In the genomic region with DNA sequence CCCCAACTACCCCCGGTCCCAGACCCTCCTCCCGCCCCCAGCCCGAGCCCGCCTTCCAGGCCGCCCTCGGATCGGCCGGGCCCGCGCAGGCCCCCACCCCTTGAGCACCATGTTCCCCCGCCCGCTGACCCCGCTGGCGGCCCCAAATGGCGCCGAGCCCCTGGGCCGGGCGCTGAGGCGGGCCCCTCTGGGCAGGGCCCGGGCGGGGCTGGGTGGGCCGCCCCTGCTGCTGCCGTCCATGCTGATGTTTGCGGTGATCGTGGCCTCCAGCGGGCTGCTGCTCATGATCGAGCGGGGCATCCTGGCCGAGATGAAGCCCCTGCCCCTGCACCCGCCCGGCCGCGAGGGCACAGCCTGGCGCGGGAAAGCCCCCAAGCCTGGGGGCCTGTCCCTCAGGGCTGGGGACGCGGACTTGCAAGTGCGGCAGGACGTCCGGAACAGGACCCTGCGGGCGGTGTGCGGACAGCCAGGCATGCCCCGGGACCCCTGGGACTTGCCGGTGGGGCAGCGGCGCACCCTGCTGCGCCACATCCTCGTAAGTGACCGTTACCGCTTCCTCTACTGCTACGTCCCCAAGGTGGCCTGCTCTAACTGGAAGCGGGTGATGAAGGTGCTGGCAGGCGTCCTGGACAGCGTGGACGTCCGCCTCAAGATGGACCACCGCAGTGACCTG, we compare ENCODE assay signal across 8 cellular contexts.
DNase-seq lines count a peak whose midpoint lies in the region; ATAC-seq lines count a peak whose summit lies in the region.

No MANE protein-coding gene starts in this region.

- H3K27me3 Mint-ChIP-seq in T-helper 2 cell treated with Interferon-gamma antibody and Interleukin-4, amounts not matched to agents 5 μg/mL and 100 μg/mL, for 36 hours (ENCODE audit: low read depth), result peaks cover 4% of the 10 kb centered on the region
- H3K27me3 Mint-ChIP-seq in effector memory CD8-positive, alpha-beta T cell, result no peaks in the 10 kb centered on the region

- H3K36me3 Mint-ChIP-seq in T-helper 2 cell treated with Interferon-gamma antibody and Interleukin-4, amounts not matched to agents 5 μg/mL and 100 μg/mL, for 36 hours (ENCODE audit: low read depth), result peaks cover 12% of the 10 kb centered on the region
- peaks cover 11% of the 10 kb centered on the region for H3K36me3 Mint-ChIP-seq in effector memory CD8-positive, alpha-beta T cell (ENCODE audit: insufficient read depth)

- H3K4me1 Mint-ChIP-seq in T-helper 2 cell treated with Interferon-gamma antibody and Interleukin-4, amounts not matched to agents 5 μg/mL and 100 μg/mL, for 36 hours (ENCODE audit: low read depth), result peaks cover 20% of the 10 kb centered on the region
- H3K4me1 Mint-ChIP-seq in effector memory CD8-positive, alpha-beta T cell (ENCODE audit: low read depth in 2 of 2), result peaks cover 12 to 20% of the 10 kb centered on the region in 2 donors

- H3K4me3 Mint-ChIP-seq in T-helper 2 cell treated with Interferon-gamma antibody and Interleukin-4, amounts not matched to agents 5 μg/mL and 100 μg/mL, for 36 hours, result peak overlapping the region; percentile 90
- H3K4me3 Mint-ChIP-seq in effector memory CD8-positive, alpha-beta T cell, result peak overlapping the region; percentile 84 to 88

- peak overlapping the region; percentile 87 for H3K27ac Mint-ChIP-seq in T-helper 2 cell treated with Interferon-gamma antibody and Interleukin-4, amounts not matched to agents 5 μg/mL and 100 μg/mL, for 36 hours
- peak overlapping the region; percentile 49 to 57 for H3K27ac Mint-ChIP-seq in effector memory CD8-positive, alpha-beta T cell

- peak; percentile 41 for ATAC-seq in HG02973 (IDR thresholded peaks at IDR 0.05; ENCODE audit: unreplicated experiment)
- ATAC-seq in effector memory CD8-positive, alpha-beta T cell (replicated peaks), result peak; percentile 62
- no peak for ATAC-seq in GM18870 (IDR thresholded peaks at IDR 0.05; ENCODE audit: unreplicated experiment)

- peak overlapping the region; percentile 68 for H3K9ac ChIP-seq in mucosa of stomach (ENCODE audit: low read length)

- peak overlapping the region; percentile 50 for H3K4me3 ChIP-seq in mucosa of stomach (ENCODE audit: low read length)

- H3K4me1 ChIP-seq in mucosa of stomach (ENCODE audit: control insufficient read depth, insufficient read depth, low read length), result peaks cover 27% of the 10 kb centered on the region

- H3K36me3 ChIP-seq in mucosa of stomach (ENCODE audit: control insufficient read depth, insufficient read depth, low read length), result no peaks in the 10 kb centered on the region

- no peaks in the 10 kb centered on the region for H3K27me3 ChIP-seq in mucosa of stomach (ENCODE audit: control insufficient read depth, insufficient read depth, low read length)

- DNase-seq in NCI-H748 (lab: John Stamatoyannopoulos, UW; ENCODE audit: unreplicated experiment), result peak; percentile 39
- no peak for DNase-seq in NCI-H748 treated with DMSO at 0.1 percent for 48 hours (lab: John Stamatoyannopoulos, UW)
- DNase-seq in T-helper 2 cell treated with Interferon-gamma antibody and Interleukin-4, amounts not matched to agents 5 μg/mL and 100 μg/mL, for 36 hours (ENCODE audit: low spot score), result peak; percentile 17
- DNase-seq in effector memory CD8-positive, alpha-beta T cell, result peak in 2 of 3 experiments; percentile 13 to 15
- no peak for DNase-seq in NCI-H226

- H3K9me3 ChIP-seq in mucosa of stomach (ENCODE audit: control insufficient read depth, low read length), result no peaks in the 10 kb centered on the region

- no peaks in the 10 kb centered on the region for H3K9me3 Mint-ChIP-seq in T-helper 2 cell treated with Interferon-gamma antibody and Interleukin-4, amounts not matched to agents 5 μg/mL and 100 μg/mL, for 36 hours
- no peaks in the 10 kb centered on the region for H3K9me3 Mint-ChIP-seq in effector memory CD8-positive, alpha-beta T cell

Comparison
In these comparisons a context has a peak if more than half of its experiments do, and no peak if none do; other contexts are left out.
1. DNase-seq: peak in NCI-H748 (single experiment), T-helper 2 cell treated with Interferon-gamma antibody and Interleukin-4, amounts not matched to agents 5 μg/mL and 100 μg/mL, for 36 hours (single experiment) and effector memory CD8-positive, alpha-beta T cell (2 of 3); none in NCI-H748 treated with DMSO at 0.1 percent for 48 hours (single experiment) and NCI-H226 (single experiment).